8 cellular contexts compared by ENCODE assay signal in the genomic region with DNA sequence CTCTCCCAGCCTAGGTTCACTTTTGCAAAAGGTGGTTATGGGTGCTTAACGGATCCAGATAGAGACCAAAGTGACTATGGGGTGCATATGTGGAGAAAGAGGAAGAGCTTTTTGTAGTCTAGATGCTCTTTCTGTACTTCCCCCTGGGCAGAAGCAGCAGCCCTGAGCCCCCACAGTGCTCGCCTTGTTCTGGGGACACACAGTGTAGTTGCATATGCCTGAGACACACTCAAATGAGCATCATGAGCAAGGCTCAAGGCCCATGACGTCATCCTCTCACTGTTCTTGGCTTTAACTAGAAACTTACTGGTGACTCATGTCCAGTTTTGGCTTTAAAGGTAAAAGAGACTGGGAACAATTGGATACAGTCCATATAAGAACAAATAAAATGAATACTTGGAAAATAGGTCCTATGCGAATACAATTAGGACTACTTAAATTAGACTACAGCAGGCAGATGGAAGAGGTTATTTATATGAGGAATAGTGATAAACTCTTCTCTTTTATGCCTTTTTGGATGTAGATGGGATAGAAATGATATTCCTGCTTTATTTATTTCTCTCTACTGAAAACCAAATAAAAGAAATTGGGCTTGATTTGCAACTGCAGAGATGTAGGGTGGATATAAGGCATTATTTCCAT. TPM values are rescaled to one million over a fixed set of nuclear protein-coding genes. Genes with fewer than 3 reads are reported as not detected.
DNase-seq lines count a peak whose midpoint lies in the region; ATAC-seq and TF ChIP-seq lines count a peak whose summit lies in the region.

No MANE protein-coding gene starts in this region.

- H3K4me3 ChIP-seq in body of pancreas (no peak overlapping the region), left lung (no peak overlapping the region), uterus (no peak overlapping the region)

- H3K36me3 ChIP-seq in body of pancreas (replicated peaks in 1 of 2; ENCODE audit: insufficient read depth in 1 of 2, low read depth in 2 of 2) (no peaks in the 10 kb centered on the region), left lung (no peaks in the 10 kb centered on the region), uterus (no peaks in the 10 kb centered on the region)

- no peaks in the 10 kb centered on the region for H3K9me3 Mint-ChIP-seq in activated CD4-positive, alpha-beta memory T cell treated with anti-CD3 and anti-CD28 coated beads, Interleukin-2, amount 10 ng/mL, durations not matched to agents 7 days and 5 days
- H3K9me3 Mint-ChIP-seq in activated T-helper 1 cell treated with anti-CD3 and anti-CD28 coated beads, Interleukin-12 subunit alpha, Interleukin-12 subunit beta, Interleukin-2, Interleukin-4 antibody, amounts not matched to agents 30 ng/mL and 10 ng/mL and 1 ng/mL, durations not matched to agents 14 hours and 24 hours and 36 hours, result no peaks in the 10 kb centered on the region

- H3K27ac ChIP-seq in body of pancreas, result peak overlapping the region; percentile 16 to 79 (median 58)
- peak overlapping the region in 1 of 2 donors; percentile 59 for H3K27ac ChIP-seq in left lung
- H3K27ac ChIP-seq in uterus, result peak overlapping the region; percentile 90 to 99

- peak; percentile 88 for DNase-seq in AG08395 (ENCODE audit: low spot score)
- DNase-seq in KBM-7, result peak; percentile 18
- peak; percentile 83 to 95 (median 90) for DNase-seq in body of pancreas
- DNase-seq in left lung, result peak in 1 of 2 donors; percentile 77
- peak; percentile 85 to 98 for DNase-seq in uterus
- no peak for DNase-seq in activated CD4-positive, alpha-beta memory T cell treated with anti-CD3 and anti-CD28 coated beads, Interleukin-2, amount 10 ng/mL, durations not matched to agents 7 days and 5 days
- DNase-seq in activated T-helper 1 cell treated with anti-CD3 and anti-CD28 coated beads, Interleukin-12 subunit alpha, Interleukin-12 subunit beta, Interleukin-2, Interleukin-4 antibody, amounts not matched to agents 30 ng/mL and 10 ng/mL and 1 ng/mL, durations not matched to agents 14 hours and 24 hours and 36 hours (ENCODE audit: low spot score), result no peak

- intact Hi-C loops in body of pancreas (cut with DNase I), result no loop called here
- intact Hi-C loops in left lung (cut with DNase I), result no loop called here
- intact Hi-C loops in uterus (cut with DNase I; ENCODE audit: low total_unique reads), result no loop called here
- intact Hi-C loops in activated T-helper 1 cell treated with anti-CD3 and anti-CD28 coated beads, Interleukin-12 subunit alpha, Interleukin-12 subunit beta, Interleukin-2, Interleukin-4 antibody, amounts not matched to agents 30 ng/mL and 10 ng/mL and 1 ng/mL, durations not matched to agents 14 hours and 24 hours and 36 hours (cut with micrococcal nuclease), result no loop called here

- TF ChIP-seq CTCF in body of pancreas (IDR thresholded peaks at IDR 0.05) (no peak), left lung (IDR thresholded peaks at IDR 0.05) (no peak), uterus (IDR thresholded peaks at IDR 0.05) (no peak)

- H3K27me3 ChIP-seq in body of pancreas, result no peaks in the 10 kb centered on the region
- H3K27me3 ChIP-seq in left lung, result no peaks in the 10 kb centered on the region
- H3K27me3 ChIP-seq in uterus, result no peaks in the 10 kb centered on the region

- CTCF ChIA-PET in activated CD4-positive, alpha-beta memory T cell treated with anti-CD3 and anti-CD28 coated beads, Interleukin-2, amount 10 ng/mL, durations not matched to agents 7 days and 5 days (lab: Charles Lee), result no interaction called here

- ATAC-seq in GM19351 (IDR thresholded peaks at IDR 0.05; ENCODE audit: unreplicated experiment) (peak; percentile 77), body of pancreas (peak; percentile 82), left lung (peak; percentile 71)

- in situ Hi-C loops in KBM-7 (cut with MboI; ENCODE audit: low pct_unique_long_range_greater_than_20kb, low sequenced_read_pairs), result no loop called here

- POLR2A ChIA-PET in activated CD4-positive, alpha-beta memory T cell treated with anti-CD3 and anti-CD28 coated beads, Interleukin-2, amount 10 ng/mL, durations not matched to agents 7 days and 5 days (lab: Charles Lee), result interaction anchor here (1.3 kb wide), 1 partner anchor 18 kb away, joined by 3 read pairs; no protein-coding TSS in a partner anchor

- WGBS in body of pancreas, 2 donors, result 51 to 65% methylated on average over 3 to 4 of the region's 4 CpGs

- H3K4me1 ChIP-seq in body of pancreas (peaks cover 61% of the 10 kb centered on the region), left lung (peaks cover 0 to 2% of the 10 kb centered on the region in 2 donors), uterus (peaks cover 9 to 10% of the 10 kb centered on the region in 2 donors)

- no peak overlapping the region for H3K4me3 Mint-ChIP-seq in activated CD4-positive, alpha-beta memory T cell treated with anti-CD3 and anti-CD28 coated beads, Interleukin-2, amount 10 ng/mL, durations not matched to agents 7 days and 5 days
- H3K4me3 Mint-ChIP-seq in activated T-helper 1 cell treated with anti-CD3 and anti-CD28 coated beads, Interleukin-12 subunit alpha, Interleukin-12 subunit beta, Interleukin-2, Interleukin-4 antibody, amounts not matched to agents 30 ng/mL and 10 ng/mL and 1 ng/mL, durations not matched to agents 14 hours and 24 hours and 36 hours, result no peak overlapping the region

- H3K27me3 Mint-ChIP-seq in activated CD4-positive, alpha-beta memory T cell treated with anti-CD3 and anti-CD28 coated beads, Interleukin-2, amount 10 ng/mL, durations not matched to agents 7 days and 5 days, result peaks cover 15% of the 10 kb centered on the region
- H3K27me3 Mint-ChIP-seq in activated T-helper 1 cell treated with anti-CD3 and anti-CD28 coated beads, Interleukin-12 subunit alpha, Interleukin-12 subunit beta, Interleukin-2, Interleukin-4 antibody, amounts not matched to agents 30 ng/mL and 10 ng/mL and 1 ng/mL, durations not matched to agents 14 hours and 24 hours and 36 hours (ENCODE audit: insufficient read depth), result peaks cover 8% of the 10 kb centered on the region

- H3K36me3 Mint-ChIP-seq in activated CD4-positive, alpha-beta memory T cell treated with anti-CD3 and anti-CD28 coated beads, Interleukin-2, amount 10 ng/mL, durations not matched to agents 7 days and 5 days (ENCODE audit: low read depth), result no peaks in the 10 kb centered on the region
- no peaks in the 10 kb centered on the region for H3K36me3 Mint-ChIP-seq in activated T-helper 1 cell treated with anti-CD3 and anti-CD28 coated beads, Interleukin-12 subunit alpha, Interleukin-12 subunit beta, Interleukin-2, Interleukin-4 antibody, amounts not matched to agents 30 ng/mL and 10 ng/mL and 1 ng/mL, durations not matched to agents 14 hours and 24 hours and 36 hours (ENCODE audit: low read depth)

- peak in 1 of 3 donors; percentile 16 for TF ChIP-seq POLR2A in body of pancreas (IDR thresholded peaks at IDR 0.05)
- TF ChIP-seq POLR2A in uterus (IDR thresholded peaks at IDR 0.05), result peak; percentile 65 to 75

- H3K27ac Mint-ChIP-seq in activated CD4-positive, alpha-beta memory T cell treated with anti-CD3 and anti-CD28 coated beads, Interleukin-2, amount 10 ng/mL, durations not matched to agents 7 days and 5 days, result no peak overlapping the region
- H3K27ac Mint-ChIP-seq in activated T-helper 1 cell treated with anti-CD3 and anti-CD28 coated beads, Interleukin-12 subunit alpha, Interleukin-12 subunit beta, Interleukin-2, Interleukin-4 antibody, amounts not matched to agents 30 ng/mL and 10 ng/mL and 1 ng/mL, durations not matched to agents 14 hours and 24 hours and 36 hours, result no peak overlapping the region

- H3K9me3 ChIP-seq in body of pancreas (no peaks in the 10 kb centered on the region), left lung (no peaks in the 10 kb centered on the region), uterus (no peaks in the 10 kb centered on the region)

- peaks cover 12% of the 10 kb centered on the region for H3K4me1 Mint-ChIP-seq in activated CD4-positive, alpha-beta memory T cell treated with anti-CD3 and anti-CD28 coated beads, Interleukin-2, amount 10 ng/mL, durations not matched to agents 7 days and 5 days
- H3K4me1 Mint-ChIP-seq in activated T-helper 1 cell treated with anti-CD3 and anti-CD28 coated beads, Interleukin-12 subunit alpha, Interleukin-12 subunit beta, Interleukin-2, Interleukin-4 antibody, amounts not matched to agents 30 ng/mL and 10 ng/mL and 1 ng/mL, durations not matched to agents 14 hours and 24 hours and 36 hours (ENCODE audit: low read depth), result no peaks in the 10 kb centered on the region

RNA-seq across cellular contexts. Expression of a gene that starts 20.1 kb away (rescaled TPM):
- total RNA-seq in body of pancreas, result 10 to 100 TPM; 11.9 to 57.0 TPM
- 10 to 100 TPM; 35.8 to 39.4 TPM for total RNA-seq in left lung
- total RNA-seq in uterus, result 10 to 100 TPM; 28.2 to 36.1 (median 31.2) TPM
- 10 to 100 TPM; 35.5 to 35.9 TPM for total RNA-seq in activated CD4-positive, alpha-beta memory T cell treated with anti-CD3 and anti-CD28 coated beads, Interleukin-2, amount 10 ng/mL, durations not matched to agents 7 days and 5 days
- 50.0 and 54.4 TPM in 2 replicates for total RNA-seq in activated T-helper 1 cell treated with anti-CD3 and anti-CD28 coated beads, Interleukin-12 subunit alpha, Interleukin-12 subunit beta, Interleukin-2, Interleukin-4 antibody, amounts not matched to agents 30 ng/mL and 10 ng/mL and 1 ng/mL, durations not matched to agents 14 hours and 24 hours and 36 hours

RNA-seq across cellular contexts. Expression of a gene that starts 33.3 kb away (rescaled TPM):
- 10 to 100 TPM; 33.6 to 34.0 TPM for total RNA-seq in body of pancreas
- total RNA-seq in left lung, result 10 to 100 TPM; 24.9 to 29.8 TPM
- 100 to 1,000 TPM in 1 of 4 donors, 10 to 100 TPM in 3; 13.5 to 167 (median 47.2) TPM for total RNA-seq in uterus
- total RNA-seq in activated CD4-positive, alpha-beta memory T cell treated with anti-CD3 and anti-CD28 coated beads, Interleukin-2, amount 10 ng/mL, durations not matched to agents 7 days and 5 days, result 10 to 100 TPM; 30.3 to 31.4 TPM
- total RNA-seq in activated T-helper 1 cell treated with anti-CD3 and anti-CD28 coated beads, Interleukin-12 subunit alpha, Interleukin-12 subunit beta, Interleukin-2, Interleukin-4 antibody, amounts not matched to agents 30 ng/mL and 10 ng/mL and 1 ng/mL, durations not matched to agents 14 hours and 24 hours and 36 hours, result 47.8 and 50.6 TPM in 2 replicates

RNA-seq across cellular contexts. Expression of a gene that starts 52.9 kb away (rescaled TPM):
- 1 to 10 TPM; 5.2 to 8.6 TPM for total RNA-seq in body of pancreas
- under 1 TPM; 0.79 to 0.87 TPM for total RNA-seq in left lung
- total RNA-seq in uterus, result 10 to 100 TPM in 1 of 4 donors, 1 to 10 TPM in 1, under 1 TPM in 1, not detected in 1; 0.90 to 14.6 (median 2.2) TPM
- total RNA-seq in activated CD4-positive, alpha-beta memory T cell treated with anti-CD3 and anti-CD28 coated beads, Interleukin-2, amount 10 ng/mL, durations not matched to agents 7 days and 5 days, result 1 to 10 TPM in 1 of 2 experiments, under 1 TPM in 1; 0.88 to 1.4 TPM
- 1.1 and 1.5 TPM in 2 replicates for total RNA-seq in activated T-helper 1 cell treated with anti-CD3 and anti-CD28 coated beads, Interleukin-12 subunit alpha, Interleukin-12 subunit beta, Interleukin-2, Interleukin-4 antibody, amounts not matched to agents 30 ng/mL and 10 ng/mL and 1 ng/mL, durations not matched to agents 14 hours and 24 hours and 36 hours

Comparison
In these comparisons a context has a peak if more than half of its experiments do, and no peak if none do; other contexts are left out.
1. DNase-seq: peak in AG08395 (single experiment), KBM-7 (single experiment), body of pancreas (4 of 4) and uterus (2 of 2); none in activated CD4-positive, alpha-beta memory T cell treated with anti-CD3 and anti-CD28 coated beads, Interleukin-2, amount 10 ng/mL, durations not matched to agents 7 days and 5 days (single experiment) and activated T-helper 1 cell treated with anti-CD3 and anti-CD28 coated beads, Interleukin-12 subunit alpha, Interleukin-12 subunit beta, Interleukin-2, Interleukin-4 antibody, amounts not matched to agents 30 ng/mL and 10 ng/mL and 1 ng/mL, durations not matched to agents 14 hours and 24 hours and 36 hours (single experiment).
2. Peak in every context shown above with its lines, with median percentiles within 50 percentile points of each other: ATAC-seq.